In genomic region chr3:9147215-9147895, GRCh38 we compare ENCODE assay signal across 11 cellular contexts.
DNase-seq lines count a peak whose midpoint lies in the region; ATAC-seq and TF ChIP-seq lines count a peak whose summit lies in the region.
"Had no signal": no experiment of that assay in that cellular context is flagged by ENCODE, and none has a peak within 500 bp of the region (broad histone marks: within the 10 kb centered on the region; RNA-seq: fewer than 3 reads in every experiment).

No MANE protein-coding gene starts in this region.

- peak overlapping the region; percentile 23; the same call in 1 of the 2 replicates for H3K4me2 ChIP-seq in MM.1S (ENCODE audit: low read depth, low read length)

- TF ChIP-seq CTCF in MM.1S (IDR thresholded peaks at IDR 0.05; ENCODE audit: low read length), result no peak

- H3K79me2 ChIP-seq in MM.1S (ENCODE audit: low read length), result no peaks in the 10 kb centered on the region

- H3K4me3 ChIP-seq in MM.1S (ENCODE audit: low read length), result no peak overlapping the region

- peak; percentile 50 for ATAC-seq in GM19035 (IDR thresholded peaks at IDR 0.05; ENCODE audit: unreplicated experiment)
- ATAC-seq in HG02763 (IDR thresholded peaks at IDR 0.05; ENCODE audit: unreplicated experiment), result peak; percentile 68

- no peaks in the 10 kb centered on the region for H3K27me3 ChIP-seq in MM.1S (replicated peaks; ENCODE audit: insufficient read depth, low read length)

- no peak overlapping the region for H3K9ac ChIP-seq in MM.1S (ENCODE audit: low read length)

- no peak overlapping the region for H2AFZ ChIP-seq in MM.1S (ENCODE audit: low read length)

- H3F3A ChIP-seq in MM.1S (ENCODE audit: insufficient read depth, low read length), result peaks cover 17% of the 10 kb centered on the region; the same call in 1 of the 2 replicates

- H3K36me3 ChIP-seq in MM.1S (replicated peaks; ENCODE audit: insufficient read depth, low read length), result no peaks in the 10 kb centered on the region

- no peaks in the 10 kb centered on the region for H4K20me1 ChIP-seq in MM.1S (ENCODE audit: insufficient read depth, low read length)

- H3K27ac ChIP-seq in MM.1S (ENCODE audit: low read length), result peak overlapping the region; percentile 73
- H3K27ac ChIP-seq: HL-60 had no signal

- peak; percentile 85 for DNase-seq in MM.1S
- peak; percentile 89 for DNase-seq in renal cortical epithelial cell (ENCODE audit: low read depth)
- no peak for DNase-seq in effector CD8-positive, alpha-beta T cell (lab: John Stamatoyannopoulos, UW)
- no peak for DNase-seq in NCI-H748 (lab: John Stamatoyannopoulos, UW; ENCODE audit: unreplicated experiment)
- DNase-seq in NCI-H1436 treated with DMSO at 0.1 percent for 48 hours (lab: John Stamatoyannopoulos, UW), result no peak
- DNase-seq in NCI-H82 (lab: John Stamatoyannopoulos, UW), result no peak
- DNase-seq: activated T-cell treated with anti-CD3 and anti-CD28 coated beads, Interleukin-2, amount 50 U/mL, for 1 hour; NCI-H345 had no signal

- H3K9me3 ChIP-seq in MM.1S (replicated peaks; ENCODE audit: insufficient read depth, low read length), result no peaks in the 10 kb centered on the region

- H3K4me1 ChIP-seq in MM.1S (ENCODE audit: low read length), result peaks cover 25% of the 10 kb centered on the region

- no peaks in the 10 kb centered on the region for H3K9me2 ChIP-seq in MM.1S (replicated peaks; ENCODE audit: insufficient read depth, low read length)

Comparison
In these comparisons a context has a peak if more than half of its experiments do, and no peak if none do; other contexts are left out.
1. DNase-seq: peak in MM.1S (single experiment) and renal cortical epithelial cell (single experiment); none in effector CD8-positive, alpha-beta T cell (single experiment), NCI-H748 (single experiment), NCI-H1436 treated with DMSO at 0.1 percent for 48 hours (single experiment) and NCI-H82 (single experiment).